8 cellular contexts compared by ENCODE assay signal in the genomic region with DNA sequence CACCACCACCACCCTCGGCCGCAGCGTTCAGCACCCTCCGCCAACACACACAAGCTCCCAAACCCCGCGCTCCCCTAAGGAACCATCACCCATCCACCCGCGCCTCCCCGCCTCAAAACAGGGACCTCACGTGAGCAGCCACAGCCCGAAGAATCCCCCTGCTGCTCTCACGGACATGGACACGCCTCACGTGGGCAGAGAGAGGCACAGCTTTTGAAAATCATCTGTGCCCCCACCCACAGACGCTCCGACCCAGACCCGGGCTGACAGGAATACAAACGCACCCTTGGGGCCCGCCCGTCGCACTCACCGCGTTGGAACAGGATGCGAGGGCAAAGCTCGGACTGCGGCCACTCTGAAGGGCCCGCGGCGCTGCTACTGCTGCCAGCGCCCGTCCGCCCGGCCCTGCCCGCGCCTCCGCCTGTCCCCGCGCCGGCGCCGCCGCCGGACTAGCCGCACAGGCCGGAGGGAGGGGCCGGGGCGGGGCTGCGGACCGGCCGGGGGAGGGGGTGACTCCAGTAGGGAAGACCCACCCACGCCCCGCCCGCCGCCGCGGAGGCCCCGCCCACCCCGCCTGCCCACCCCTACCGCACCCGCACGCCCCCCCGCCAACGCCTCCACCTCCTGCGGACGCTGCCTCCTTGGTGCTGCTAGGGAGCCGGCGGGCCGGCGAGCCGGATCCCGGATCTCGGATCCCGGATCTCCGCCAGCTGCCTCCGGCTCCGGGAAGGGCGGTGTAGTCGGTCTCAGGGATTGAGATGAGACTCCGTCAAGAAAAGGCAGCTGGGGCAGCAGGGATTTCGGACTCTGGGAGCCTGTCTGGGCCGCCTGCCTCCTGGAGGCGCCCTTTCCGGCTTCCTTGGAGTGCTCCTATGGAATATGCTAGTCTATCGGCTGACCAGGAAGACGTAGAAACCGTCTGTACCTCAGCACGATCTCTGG. TPM values are rescaled to one million over a fixed set of nuclear protein-coding genes. Genes with fewer than 3 reads are reported as not detected.
A peak's percentile ranks its signal among the peaks of the same experiment; 100 is the strongest.
DNase-seq lines count a peak whose midpoint lies in the region; ATAC-seq and TF ChIP-seq lines count a peak whose summit lies in the region.

TRIM3 (minus strand) TSS at position 461 of the 942 bp plus-strand sequence. CDS start 8,246 bp downstream, outside the sequence.

- H3K9me2 ChIP-seq in HCT116 (ENCODE audit: insufficient read depth), result no peaks in the 10 kb centered on the region

- H4K20me1 ChIP-seq in HCT116 (ENCODE audit: insufficient read depth), result no peaks in the 10 kb centered on the region

- ATAC-seq in HCT116 (peak; percentile 80), T-cell (replicated peaks in 1 of 4) (peak; percentile 68 to 79 (median 75)), heart right ventricle (peak; percentile 84 to 95 (median 90)), upper lobe of left lung (ENCODE audit: low FRiP score in 2 of 2) (peak; percentile 88 to 95)

- H3K27ac Mint-ChIP-seq in T-cell (peak within 1 kb of the TSS; percentile 78 to 91), progenitor cell of endocrine pancreas (peak within 1 kb of the TSS; percentile 94)

- H3K4me1 ChIP-seq in HCT116 (ENCODE audit: control insufficient read depth in 1 of 2, insufficient read depth in 2 of 2, low read length in 2 of 2) (peaks cover 6 to 32% of the 10 kb centered on the region in 2 experiments; a peak in 3 of 4 replicates), heart right ventricle (peaks cover 0 to 39% (median 27%) of the 10 kb centered on the region in 9 donors), upper lobe of left lung (peaks cover 21 to 43% (median 27%) of the 10 kb centered on the region in 4 donors)

- no peak for TF ChIP-seq EP300 in upper lobe of left lung (IDR thresholded peaks at IDR 0.05)

- DNase-seq in ELF-1 (ENCODE audit: low read depth, low spot score) (peak; percentile 90), HCT116 (ENCODE audit: low read depth, low spot score) (peak; percentile 60), NAMALWA (ENCODE audit: low spot score) (peak; percentile 67), T-cell (peak in 32 of 34 experiments; percentile 18 to 70 (median 54)), amniotic epithelial cell (ENCODE audit: low read depth) (peak; percentile 78), heart right ventricle (peak; percentile 95 to 97), progenitor cell of endocrine pancreas (ENCODE audit: low spot score, unreplicated experiment) (peak; percentile 84), upper lobe of left lung (peak; percentile 96 to 99)

- H3K27ac ChIP-seq in HCT116 (ENCODE audit: low read depth, low read length), result peak within 1 kb of the TSS; percentile 67
- H3K27ac ChIP-seq in heart right ventricle, result peak within 1 kb of the TSS; percentile 74 to 98 (median 94)
- peak within 1 kb of the TSS; percentile 85 to 98 (median 93) for H3K27ac ChIP-seq in upper lobe of left lung

- no peak for TF ChIP-seq RAD21 in HCT116 (IDR thresholded peaks at IDR 0.05; ENCODE audit: low read depth)

- peaks cover 8% of the 10 kb centered on the region for H3K36me3 Mint-ChIP-seq in T-cell
- H3K36me3 Mint-ChIP-seq in progenitor cell of endocrine pancreas (ENCODE audit: insufficient read depth), result peaks cover 9% of the 10 kb centered on the region

- TF ChIP-seq POLR2A in HCT116 (IDR thresholded peaks at IDR 0.05; ENCODE audit: borderline replicate concordance, extremely low read depth, insufficient read depth, insufficient read length) (no peak), upper lobe of left lung (IDR thresholded peaks at IDR 0.05) (peak in 2 of 4 donors; percentile 87 to 90)

- H3K27me3 ChIP-seq in HCT116 (ENCODE audit: insufficient read depth, low read length), result no peaks in the 10 kb centered on the region
- no peaks in the 10 kb centered on the region for H3K27me3 ChIP-seq in heart right ventricle
- no peaks in the 10 kb centered on the region for H3K27me3 ChIP-seq in upper lobe of left lung

- peak in 1 of 3 experiments; percentile 32; a peak in 3 of 6 replicates for TF ChIP-seq CTCF in HCT116 (IDR thresholded peaks at IDR 0.05 in 2 of 3, conservative IDR thresholded peaks at IDR 0.05 in 1 of 3; ENCODE audit: borderline replicate concordance in 1 of 3, insufficient read depth in 1 of 3, low read depth in 2 of 3, low read length in 2 of 3)
- peak in 4 of 9 donors; percentile 22 to 44 (median 32) for TF ChIP-seq CTCF in heart right ventricle (IDR thresholded peaks at IDR 0.05)
- TF ChIP-seq CTCF in progenitor cell of endocrine pancreas (IDR thresholded peaks at IDR 0.05; ENCODE audit: unreplicated experiment), result peak; percentile 3
- TF ChIP-seq CTCF in upper lobe of left lung (IDR thresholded peaks at IDR 0.05), result peak in 1 of 6 experiments; percentile 2

- H3K9me3 ChIP-seq in HCT116 (ENCODE audit: control insufficient read depth in 1 of 2, insufficient read depth in 1 of 2, low read depth in 1 of 2, low read length in 2 of 2) (no peaks in the 10 kb centered on the region), heart right ventricle (no peaks in the 10 kb centered on the region), upper lobe of left lung (no peaks in the 10 kb centered on the region)

- H3K4me3 ChIP-seq in HCT116 (replicated peaks in 1 of 2; ENCODE audit: low read depth in 1 of 2, low read length in 2 of 2), result peak within 1 kb of the TSS; percentile 81 to 85
- peak within 1 kb of the TSS; percentile 54 to 97 (median 90) for H3K4me3 ChIP-seq in heart right ventricle
- H3K4me3 ChIP-seq in upper lobe of left lung, result peak within 1 kb of the TSS; percentile 55 to 89 (median 79)

- H3K4me1 Mint-ChIP-seq in T-cell, result peaks cover 20 to 23% (median 22%) of the 10 kb centered on the region in 3 donors
- peaks cover 16% of the 10 kb centered on the region for H3K4me1 Mint-ChIP-seq in progenitor cell of endocrine pancreas (ENCODE audit: low read depth)

- H3K4me2 ChIP-seq in HCT116 (ENCODE audit: low read length), result peak within 1 kb of the TSS; percentile 95

- POLR2A ChIA-PET in HCT116 (lab: Charles Lee) (interaction anchor here (0.8 to 1.6 kb wide), 3 partner anchors 7 to 101 kb away, joined by 3 to 5 read pairs (median 3); partner anchors contain the start of genes ARFIP2 and TIMM10B), T-cell (lab: Charles Lee) (interaction anchor here (0.6 to 0.7 kb wide), 2 partner anchors 48 to 71 kb away, joined by 3 to 4 read pairs; no protein-coding TSS in a partner anchor)

- RAD21 ChIA-PET in HCT116 (lab: Charles Lee; ENCODE audit: low non-redundant PET in 1 of 2, low total read pairs in 2 of 2, uncharacterized antibody in 2 of 2, unreplicated experiment in 2 of 2), result interaction anchor here in 1 of 2 experiments (0.6 kb wide), 1 partner anchor 95 kb away, joined by 3 read pairs; no protein-coding TSS in a partner anchor

- CTCF ChIA-PET in HCT116 (lab: Charles Lee), result no interaction called here
- CTCF ChIA-PET in T-cell (lab: Charles Lee), result interaction anchor here (0.6 to 2.6 kb wide), 3 partner anchors 14 to 94 kb away, joined by 3 to 9 read pairs (median 6); no protein-coding TSS in a partner anchor

- intact Hi-C loops in HCT116 (cut with micrococcal nuclease) (no loop called here), heart right ventricle (cut with DNase I) (loop anchor here in 1 of 10 donors (1.0 kb wide), 1 partner anchor 83 kb away; the partner anchor contains the start of gene SMPD1)

- WGBS in heart right ventricle, 2 donors, result 1% methylated on average over 73 to 87 of the region's 87 CpGs
- 0 to 11% methylated on average over 6 to 9 of the region's 87 CpGs for WGBS in upper lobe of left lung, 2 donors

- H3K27me3 Mint-ChIP-seq in T-cell (no peaks in the 10 kb centered on the region), progenitor cell of endocrine pancreas (peaks cover 10% of the 10 kb centered on the region)

- no TSS peak for BruUV-seq in HCT116 (replicated peaks; lab: Mats Ljungman, UMichigan)

- H3K36me3 ChIP-seq in HCT116 (ENCODE audit: control insufficient read depth in 1 of 2, insufficient read depth in 2 of 2, low read length in 2 of 2) (peaks cover 3 to 22% of the 10 kb centered on the region in 2 experiments; a peak in 1 of 4 replicates), heart right ventricle (peaks cover 0 to 28% (median 21%) of the 10 kb centered on the region in 9 donors), upper lobe of left lung (peaks cover 0 to 24% (median 21%) of the 10 kb centered on the region in 4 donors)

- peak within 1 kb of the TSS; percentile 81 to 85 (median 85) for H3K4me3 Mint-ChIP-seq in T-cell
- peak within 1 kb of the TSS; percentile 82 for H3K4me3 Mint-ChIP-seq in progenitor cell of endocrine pancreas (ENCODE audit: low read depth)

- peaks cover 3% of the 10 kb centered on the region; the same call in 1 of the 2 replicates for H3K79me2 ChIP-seq in HCT116 (ENCODE audit: insufficient read depth, low read length)

- H3K9ac ChIP-seq in HCT116 (ENCODE audit: low read length), result peak within 1 kb of the TSS; percentile 74

- no peak within 1 kb of the TSS for H2AFZ ChIP-seq in HCT116 (ENCODE audit: low read depth, low read length, poor library complexity, severe bottlenecking)

- H3K9me3 Mint-ChIP-seq in T-cell (no peaks in the 10 kb centered on the region), progenitor cell of endocrine pancreas (ENCODE audit: low read depth) (no peaks in the 10 kb centered on the region)

TF ChIP-seq in HCT116, 20 proteins besides CTCF, POLR2A, EP300 and RAD21:
- TF ChIP-seq EGR1 (IDR thresholded peaks at IDR 0.05; ENCODE audit: low read depth) (peak; percentile 41; the same call in 1 of the 2 replicates), POLR2AphosphoS5 (IDR thresholded peaks at IDR 0.05; ENCODE audit: low read depth, low read length) (peak; percentile 79), ZFX (IDR thresholded peaks at IDR 0.05) (peak; percentile 49; the same call in 1 of the 2 replicates), ZBTB33 (IDR thresholded peaks at IDR 0.05; ENCODE audit: extremely low read depth, insufficient replicate concordance, low read length) (no peak)

RNA-seq across cellular contexts. Expression of gene TRIM3, which starts in this region (rescaled TPM):
- total RNA-seq in HCT116 (2021; ENCODE audit: unreplicated experiment) (13.4 TPM), T-cell (10 to 100 TPM; 16.9 to 29.8 (median 24.1) TPM), heart right ventricle (10 to 100 TPM in 3 of 10 donors, 1 to 10 TPM in 7; 6.3 to 12.7 (median 8.7) TPM), progenitor cell of endocrine pancreas (18.5 and 22.6 TPM in 2 replicates), upper lobe of left lung (10 to 100 TPM; 21.4 to 63.9 (median 28.7) TPM)
- polyA plus RNA-seq in HCT116 (2012), result 11.3 and 12.1 TPM in 2 replicates
- 10 to 100 TPM; 14.5 to 14.6 TPM for polyA plus RNA-seq in heart right ventricle

Comparison
In these comparisons a context has a peak if more than half of its experiments do, and no peak if none do; other contexts are left out.
1. Peak in every context shown above with its lines: DNase-seq, ATAC-seq, H3K4me3 ChIP-seq and H3K27ac ChIP-seq.